1 cellular context compared by ENCODE assay signal in the genomic region with DNA sequence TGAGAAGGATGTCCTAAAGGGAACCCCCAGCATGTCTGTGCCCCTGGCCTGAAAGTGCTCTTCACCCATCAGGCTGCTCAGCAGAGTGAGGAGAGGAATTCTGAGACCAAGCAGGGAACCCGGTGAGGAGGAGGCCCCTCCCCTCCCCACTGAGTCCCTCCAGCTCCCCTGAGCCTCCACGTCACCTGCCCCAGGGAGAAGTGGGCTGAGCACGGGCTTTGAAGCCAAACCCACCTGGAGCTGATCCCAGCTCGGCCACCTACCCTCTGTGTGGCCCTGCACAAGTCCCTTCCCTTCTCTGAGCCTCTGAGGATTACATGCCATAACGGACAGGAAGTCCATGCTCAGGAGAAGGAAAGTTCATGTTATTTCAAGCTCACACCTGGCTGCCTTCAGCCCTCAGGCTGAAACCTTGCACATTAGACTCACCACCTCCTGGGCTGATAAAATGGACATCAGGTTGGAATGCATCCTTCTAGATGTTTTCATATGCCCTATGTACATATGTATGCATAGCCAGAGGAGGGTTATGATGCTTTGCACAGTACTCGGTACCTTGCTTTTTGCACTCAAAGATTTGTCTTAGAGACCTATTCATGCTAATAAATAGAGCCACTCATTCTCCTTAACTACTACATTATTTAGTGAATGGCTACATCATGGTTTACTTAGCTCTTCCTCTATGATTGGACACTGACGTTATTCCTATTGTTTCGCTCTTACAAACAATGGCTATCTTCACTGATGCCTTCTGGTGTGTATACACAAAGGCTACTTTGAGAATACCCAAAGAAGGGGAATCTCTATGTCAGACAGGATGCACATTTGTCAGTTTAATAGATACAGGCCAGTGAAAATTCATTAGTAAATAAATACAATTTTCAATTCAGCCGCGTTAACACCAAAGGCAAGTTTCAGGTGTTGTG.
TF ChIP-seq lines count a peak whose summit lies in the region.

No MANE protein-coding gene starts in this region.

TF ChIP-seq in GM23338, 12 proteins besides CTCF, POLR2A, EP300 and RAD21:
- TF ChIP-seq, protein P1, sequence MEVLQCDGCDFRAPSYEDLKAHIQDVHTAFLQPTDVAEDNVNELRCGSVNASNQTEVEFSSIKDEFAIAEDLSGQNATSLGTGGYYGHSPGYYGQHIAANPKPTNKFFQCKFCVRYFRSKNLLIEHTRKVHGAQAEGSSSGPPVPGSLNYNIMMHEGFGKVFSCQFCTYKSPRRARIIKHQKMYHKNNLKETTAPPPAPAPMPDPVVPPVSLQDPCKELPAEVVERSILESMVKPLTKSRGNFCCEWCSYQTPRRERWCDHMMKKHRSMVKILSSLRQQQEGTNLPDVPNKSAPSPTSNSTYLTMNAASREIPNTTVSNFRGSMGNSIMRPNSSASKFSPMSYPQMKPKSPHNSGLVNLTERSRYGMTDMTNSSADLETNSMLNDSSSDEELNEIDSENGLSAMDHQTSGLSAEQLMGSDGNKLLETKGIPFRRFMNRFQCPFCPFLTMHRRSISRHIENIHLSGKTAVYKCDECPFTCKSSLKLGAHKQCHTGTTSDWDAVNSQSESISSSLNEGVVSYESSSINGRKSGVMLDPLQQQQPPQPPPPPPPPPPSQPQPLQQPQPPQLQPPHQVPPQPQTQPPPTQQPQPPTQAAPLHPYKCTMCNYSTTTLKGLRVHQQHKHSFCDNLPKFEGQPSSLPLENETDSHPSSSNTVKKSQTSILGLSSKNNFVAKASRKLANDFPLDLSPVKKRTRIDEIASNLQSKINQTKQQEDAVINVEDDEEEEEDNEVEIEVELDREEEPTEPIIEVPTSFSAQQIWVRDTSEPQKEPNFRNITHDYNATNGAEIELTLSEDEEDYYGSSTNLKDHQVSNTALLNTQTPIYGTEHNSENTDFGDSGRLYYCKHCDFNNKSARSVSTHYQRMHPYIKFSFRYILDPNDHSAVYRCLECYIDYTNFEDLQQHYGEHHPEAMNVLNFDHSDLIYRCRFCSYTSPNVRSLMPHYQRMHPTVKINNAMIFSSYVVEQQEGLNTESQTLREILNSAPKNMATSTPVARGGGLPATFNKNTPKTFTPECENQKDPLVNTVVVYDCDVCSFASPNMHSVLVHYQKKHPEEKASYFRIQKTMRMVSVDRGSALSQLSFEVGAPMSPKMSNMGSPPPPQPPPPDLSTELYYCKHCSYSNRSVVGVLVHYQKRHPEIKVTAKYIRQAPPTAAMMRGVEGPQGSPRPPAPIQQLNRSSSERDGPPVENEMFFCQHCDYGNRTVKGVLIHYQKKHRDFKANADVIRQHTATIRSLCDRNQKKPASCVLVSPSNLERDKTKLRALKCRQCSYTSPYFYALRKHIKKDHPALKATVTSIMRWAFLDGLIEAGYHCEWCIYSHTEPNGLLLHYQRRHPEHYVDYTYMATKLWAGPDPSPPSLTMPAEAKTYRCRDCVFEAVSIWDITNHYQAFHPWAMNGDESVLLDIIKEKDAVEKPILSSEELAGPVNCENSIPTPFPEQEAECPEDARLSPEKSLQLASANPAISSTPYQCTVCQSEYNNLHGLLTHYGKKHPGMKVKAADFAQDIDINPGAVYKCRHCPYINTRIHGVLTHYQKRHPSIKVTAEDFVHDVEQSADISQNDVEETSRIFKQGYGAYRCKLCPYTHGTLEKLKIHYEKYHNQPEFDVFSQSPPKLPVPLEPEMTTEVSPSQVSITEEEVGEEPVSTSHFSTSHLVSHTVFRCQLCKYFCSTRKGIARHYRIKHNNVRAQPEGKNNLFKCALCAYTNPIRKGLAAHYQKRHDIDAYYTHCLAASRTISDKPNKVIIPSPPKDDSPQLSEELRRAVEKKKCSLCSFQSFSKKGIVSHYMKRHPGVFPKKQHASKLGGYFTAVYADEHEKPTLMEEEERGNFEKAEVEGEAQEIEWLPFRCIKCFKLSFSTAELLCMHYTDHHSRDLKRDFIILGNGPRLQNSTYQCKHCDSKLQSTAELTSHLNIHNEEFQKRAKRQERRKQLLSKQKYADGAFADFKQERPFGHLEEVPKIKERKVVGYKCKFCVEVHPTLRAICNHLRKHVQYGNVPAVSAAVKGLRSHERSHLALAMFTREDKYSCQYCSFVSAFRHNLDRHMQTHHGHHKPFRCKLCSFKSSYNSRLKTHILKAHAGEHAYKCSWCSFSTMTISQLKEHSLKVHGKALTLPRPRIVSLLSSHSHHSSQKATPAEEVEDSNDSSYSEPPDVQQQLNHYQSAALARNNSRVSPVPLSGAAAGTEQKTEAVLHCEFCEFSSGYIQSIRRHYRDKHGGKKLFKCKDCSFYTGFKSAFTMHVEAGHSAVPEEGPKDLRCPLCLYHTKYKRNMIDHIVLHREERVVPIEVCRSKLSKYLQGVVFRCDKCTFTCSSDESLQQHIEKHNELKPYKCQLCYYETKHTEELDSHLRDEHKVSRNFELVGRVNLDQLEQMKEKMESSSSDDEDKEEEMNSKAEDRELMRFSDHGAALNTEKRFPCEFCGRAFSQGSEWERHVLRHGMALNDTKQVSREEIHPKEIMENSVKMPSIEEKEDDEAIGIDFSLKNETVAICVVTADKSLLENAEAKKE (CRISPR knock-in tag; IDR thresholded peaks at IDR 0.05) = no peak
- TF ChIP-seq, protein P2, sequence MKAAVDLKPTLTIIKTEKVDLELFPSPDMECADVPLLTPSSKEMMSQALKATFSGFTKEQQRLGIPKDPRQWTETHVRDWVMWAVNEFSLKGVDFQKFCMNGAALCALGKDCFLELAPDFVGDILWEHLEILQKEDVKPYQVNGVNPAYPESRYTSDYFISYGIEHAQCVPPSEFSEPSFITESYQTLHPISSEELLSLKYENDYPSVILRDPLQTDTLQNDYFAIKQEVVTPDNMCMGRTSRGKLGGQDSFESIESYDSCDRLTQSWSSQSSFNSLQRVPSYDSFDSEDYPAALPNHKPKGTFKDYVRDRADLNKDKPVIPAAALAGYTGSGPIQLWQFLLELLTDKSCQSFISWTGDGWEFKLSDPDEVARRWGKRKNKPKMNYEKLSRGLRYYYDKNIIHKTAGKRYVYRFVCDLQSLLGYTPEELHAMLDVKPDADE (IDR thresholded peaks at IDR 0.05) = no peak
- TF ChIP-seq CREB1 (CRISPR knock-in tag; IDR thresholded peaks at IDR 0.05; ENCODE audit: low read depth) (no peak), NANOG (IDR thresholded peaks at IDR 0.05; ENCODE audit: borderline replicate concordance) (no peak), ZNF331 (CRISPR knock-in tag; IDR thresholded peaks at IDR 0.05; ENCODE audit: low read depth) (no peak), POLR2AphosphoS5 (IDR thresholded peaks at IDR 0.05; ENCODE audit: low read depth) (no peak), JUNB (IDR thresholded peaks at IDR 0.05; ENCODE audit: unreplicated experiment) (no peak), EZH2 (IDR thresholded peaks at IDR 0.05; ENCODE audit: low read depth, unreplicated experiment) (no peak), EZH2phosphoT487 (IDR thresholded peaks at IDR 0.05; ENCODE audit: unreplicated experiment) (no peak), STAT1 (IDR thresholded peaks at IDR 0.05; ENCODE audit: unreplicated experiment) (no peak), ZNF114 (CRISPR knock-in tag; IDR thresholded peaks at IDR 0.05) (no peak)
- TF ChIP-seq, protein P3, sequence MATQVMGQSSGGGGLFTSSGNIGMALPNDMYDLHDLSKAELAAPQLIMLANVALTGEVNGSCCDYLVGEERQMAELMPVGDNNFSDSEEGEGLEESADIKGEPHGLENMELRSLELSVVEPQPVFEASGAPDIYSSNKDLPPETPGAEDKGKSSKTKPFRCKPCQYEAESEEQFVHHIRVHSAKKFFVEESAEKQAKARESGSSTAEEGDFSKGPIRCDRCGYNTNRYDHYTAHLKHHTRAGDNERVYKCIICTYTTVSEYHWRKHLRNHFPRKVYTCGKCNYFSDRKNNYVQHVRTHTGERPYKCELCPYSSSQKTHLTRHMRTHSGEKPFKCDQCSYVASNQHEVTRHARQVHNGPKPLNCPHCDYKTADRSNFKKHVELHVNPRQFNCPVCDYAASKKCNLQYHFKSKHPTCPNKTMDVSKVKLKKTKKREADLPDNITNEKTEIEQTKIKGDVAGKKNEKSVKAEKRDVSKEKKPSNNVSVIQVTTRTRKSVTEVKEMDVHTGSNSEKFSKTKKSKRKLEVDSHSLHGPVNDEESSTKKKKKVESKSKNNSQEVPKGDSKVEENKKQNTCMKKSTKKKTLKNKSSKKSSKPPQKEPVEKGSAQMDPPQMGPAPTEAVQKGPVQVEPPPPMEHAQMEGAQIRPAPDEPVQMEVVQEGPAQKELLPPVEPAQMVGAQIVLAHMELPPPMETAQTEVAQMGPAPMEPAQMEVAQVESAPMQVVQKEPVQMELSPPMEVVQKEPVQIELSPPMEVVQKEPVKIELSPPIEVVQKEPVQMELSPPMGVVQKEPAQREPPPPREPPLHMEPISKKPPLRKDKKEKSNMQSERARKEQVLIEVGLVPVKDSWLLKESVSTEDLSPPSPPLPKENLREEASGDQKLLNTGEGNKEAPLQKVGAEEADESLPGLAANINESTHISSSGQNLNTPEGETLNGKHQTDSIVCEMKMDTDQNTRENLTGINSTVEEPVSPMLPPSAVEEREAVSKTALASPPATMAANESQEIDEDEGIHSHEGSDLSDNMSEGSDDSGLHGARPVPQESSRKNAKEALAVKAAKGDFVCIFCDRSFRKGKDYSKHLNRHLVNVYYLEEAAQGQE (IDR thresholded peaks at IDR 0.05; ENCODE audit: unreplicated experiment) = no peak
TF ChIP-seq in GM23338: peak in this region for 0.
